Comparison of ENCODE assay signal across 15 cellular contexts in the genomic region with DNA sequence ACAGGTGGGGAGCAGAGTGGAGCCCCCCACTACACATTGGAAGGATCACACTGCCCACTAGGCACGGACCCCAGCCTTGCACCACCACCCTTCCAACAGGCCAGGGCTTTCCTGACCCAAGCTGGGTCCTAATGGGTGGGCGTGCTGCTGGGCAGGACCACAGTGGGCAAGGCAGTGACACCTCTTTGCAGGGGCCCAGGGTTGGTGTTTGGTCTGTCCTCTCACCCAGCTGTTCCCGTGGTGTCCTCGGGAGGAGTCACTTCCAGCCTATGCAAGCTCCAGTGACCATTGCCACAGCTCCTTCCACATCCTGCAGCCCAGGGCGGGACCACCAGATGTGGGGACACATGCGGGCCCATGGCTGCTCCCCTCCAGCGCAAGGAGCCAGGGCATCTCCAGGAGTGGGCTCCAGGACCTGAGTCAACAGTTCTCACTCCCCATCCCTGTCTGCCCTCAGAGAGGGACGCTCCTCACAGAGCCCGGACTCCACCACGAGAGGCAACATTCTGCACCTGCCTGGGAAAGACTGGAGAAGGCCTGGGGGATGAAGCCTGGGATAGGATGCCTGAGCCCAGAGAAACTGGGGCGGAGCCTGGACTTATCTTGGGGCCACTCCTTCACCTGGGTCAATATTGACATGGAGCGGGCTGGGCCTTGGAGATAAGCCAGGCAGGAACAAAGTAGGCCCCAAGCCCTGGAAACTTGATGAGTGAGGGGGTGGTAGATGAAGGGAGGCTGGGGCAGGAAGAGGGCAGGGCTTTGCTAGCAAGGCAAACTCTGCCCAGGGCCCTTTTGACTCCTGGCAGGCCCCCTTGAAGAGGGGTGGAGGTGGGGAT. TPM values are rescaled to one million over a fixed set of nuclear protein-coding genes. Genes with fewer than 3 reads are reported as not detected.
A peak's percentile ranks its signal among the peaks of the same experiment; 100 is the strongest.
DNase-seq lines count a peak whose midpoint lies in the region; ATAC-seq, FAIRE-seq and TF ChIP-seq lines count a peak whose summit lies in the region.
"Had no signal": no experiment of that assay in that cellular context is flagged by ENCODE, and none has a peak within 500 bp of the region (broad histone marks: within the 10 kb centered on the region; RNA-seq: fewer than 3 reads in every experiment).

No MANE protein-coding gene starts in this region.

- peaks cover 17% of the 10 kb centered on the region for H3K36me3 Mint-ChIP-seq in osteocyte (ENCODE audit: unreplicated experiment)

- DNase-seq in DMS 273 (lab: John Stamatoyannopoulos, UW; ENCODE audit: unreplicated experiment), result peak; percentile 10
- DNase-seq in DMS 273 treated with DMSO at 0.1 percent for 48 hours (lab: John Stamatoyannopoulos, UW), result no peak
- peak; percentile 68 for DNase-seq in NCI-H146 (lab: John Stamatoyannopoulos, UW)
- peak; percentile 72 for DNase-seq in epithelial cell of esophagus (ENCODE audit: low read depth)
- DNase-seq in pancreas, result peak; percentile 84 to 95 (median 95)
- no peak for DNase-seq in H4 (ENCODE audit: low spot score)
- DNase-seq in activated CD4-positive, CD25-positive, alpha-beta regulatory T cell (lab: John Stamatoyannopoulos, UW), result no peak
- no peak for DNase-seq in osteocyte (ENCODE audit: extremely low spot score, unreplicated experiment)
- DNase-seq: 8988T; activated T-cell treated with anti-CD3 and anti-CD28 coated beads, Interleukin-2, amount 50 U/mL, for 24 hours; NCI-H1694 treated with DMSO at 0.1 percent for 48 hours; stimulated activated naive CD4-positive, alpha-beta T cell; WERI-Rb-1 had no signal

- WGBS in pancreas, 2 donors, result 46 to 47% methylated on average over 12 of the region's 12 CpGs

- H3K27ac Mint-ChIP-seq in osteocyte (ENCODE audit: unreplicated experiment), result no peak overlapping the region
- H3K27ac Mint-ChIP-seq: activated T-cell treated with anti-CD3 and anti-CD28 coated beads, Interleukin-2, amount 50 U/mL, for 24 hours had no signal

- no peaks in the 10 kb centered on the region for H3K27me3 Mint-ChIP-seq in osteocyte (ENCODE audit: unreplicated experiment)
- H3K27me3 Mint-ChIP-seq: activated T-cell treated with anti-CD3 and anti-CD28 coated beads, Interleukin-2, amount 50 U/mL, for 24 hours had no signal

- H3K36me3 ChIP-seq in pancreas, result peaks cover 0 to 3% (median 0%) of the 10 kb centered on the region in 3 donors
- H3K36me3 ChIP-seq: WERI-Rb-1 had no signal

- no peaks in the 10 kb centered on the region for H3K9me3 ChIP-seq in pancreas

- H3K4me3 ChIP-seq in epithelial cell of esophagus (ENCODE audit: low read length) (no peak overlapping the region), pancreas (no peak overlapping the region)

- peaks cover 25 to 28% (median 26%) of the 10 kb centered on the region in 3 donors for H3K4me1 ChIP-seq in pancreas

- no peaks in the 10 kb centered on the region for H3K4me1 Mint-ChIP-seq in osteocyte (ENCODE audit: unreplicated experiment)

- peak overlapping the region; percentile 47 to 87 (median 68) for H3K27ac ChIP-seq in pancreas
- H3K27ac ChIP-seq: WERI-Rb-1 had no signal

- H3K27me3 ChIP-seq in pancreas, result no peaks in the 10 kb centered on the region

- intact Hi-C loops in pancreas (cut with DNase I), result no loop called here

- FAIRE-seq in pancreas (lab: Jason Lieb, UNC), result no peak

- no peak for TF ChIP-seq CTCF in epithelial cell of esophagus (IDR thresholded peaks at IDR 0.05; ENCODE audit: insufficient read depth, low read depth, low read length, missing control alignments)
- no peak for TF ChIP-seq CTCF in pancreas (IDR thresholded peaks at IDR 0.05)
- no peak for TF ChIP-seq CTCF in osteocyte (IDR thresholded peaks at IDR 0.05)

- no peaks in the 10 kb centered on the region for H3K9me3 Mint-ChIP-seq in osteocyte (ENCODE audit: unreplicated experiment)
- H3K9me3 Mint-ChIP-seq: activated T-cell treated with anti-CD3 and anti-CD28 coated beads, Interleukin-2, amount 50 U/mL, for 24 hours had no signal

- ATAC-seq in pancreas, result peak; percentile 88 to 92 (median 90)

- no peak overlapping the region for H3K4me3 Mint-ChIP-seq in osteocyte (ENCODE audit: unreplicated experiment)
- H3K4me3 Mint-ChIP-seq: activated T-cell treated with anti-CD3 and anti-CD28 coated beads, Interleukin-2, amount 50 U/mL, for 24 hours had no signal

RNA-seq across cellular contexts. Expression of gene VILL, which starts 3.9 kb away (rescaled TPM):
- total RNA-seq in pancreas (1 to 10 TPM; 1.2 to 6.6 (median 2.7) TPM), osteocyte (2.3 and 2.7 TPM in 2 replicates)
- polyA plus RNA-seq in pancreas, result 1 to 10 TPM; 5.1 to 7.0 TPM
- total RNA-seq in H4 (2014; rRNA removed; shearing (Covaris generic)), result not detected in 2 replicates
- polyA plus RNA-seq: neural cell had no signal

RNA-seq across cellular contexts. Expression of gene PLCD1, which starts 42.7 kb away (rescaled TPM):
- total RNA-seq in pancreas, result 10 to 100 TPM in 2 of 6 donors, 1 to 10 TPM in 4; 7.5 to 15.6 (median 8.9) TPM
- polyA plus RNA-seq in pancreas, result 10 to 100 TPM; 14.3 to 14.6 TPM
- total RNA-seq in H4 (2014; rRNA removed; shearing (Covaris generic)), result 2.7 and 7.6 TPM in 2 replicates
- total RNA-seq in osteocyte, result 21.8 and 22.8 TPM in 2 replicates

RNA-seq across cellular contexts. Expression of gene DLEC1, which starts 52.3 kb away (rescaled TPM):
- total RNA-seq in pancreas (under 1 TPM; 0.14 to 0.60 (median 0.49) TPM), osteocyte (0.24 and 0.62 TPM in 2 replicates)
- polyA plus RNA-seq in pancreas, result under 1 TPM; 0.61 to 0.75 TPM
- 0.10 TPM in 1 of 2 replicates, not detected in the other for total RNA-seq in H4 (2014; rRNA removed; shearing (Covaris generic))
- total RNA-seq: RPMI7951 had no signal

Comparison
In these comparisons a context has a peak if more than half of its experiments do, and no peak if none do; other contexts are left out.
1. DNase-seq: peak in DMS 273 (single experiment), NCI-H146 (single experiment), epithelial cell of esophagus (single experiment) and pancreas (6 of 6); none in DMS 273 treated with DMSO at 0.1 percent for 48 hours (single experiment), H4 (single experiment), activated CD4-positive, CD25-positive, alpha-beta regulatory T cell (0 of 4) and osteocyte (single experiment).